Comparison of ENCODE assay signal across 12 cellular contexts in genomic region chr6:138456393-138456775, GRCh38. TPM values are rescaled to one million over a fixed set of nuclear protein-coding genes. Genes with fewer than 3 reads are reported as not detected.
DNase-seq lines count a peak whose midpoint lies in the region; ATAC-seq and TF ChIP-seq lines count a peak whose summit lies in the region.
"Had no signal": no experiment of that assay in that cellular context is flagged by ENCODE, and none has a peak within 500 bp of the region (broad histone marks: within the 10 kb centered on the region; RNA-seq: fewer than 3 reads in every experiment).

No MANE protein-coding gene starts in this region.

- CTCF ChIA-PET in activated CD8-positive, alpha-beta memory T cell treated with anti-CD3 and anti-CD28 coated beads, Interleukin-2, amount 10 ng/mL, durations not matched to agents 7 days and 5 days (lab: Charles Lee), result interaction anchor here (1.2 to 2.2 kb wide), 6 partner anchors 14 to 341 kb away, joined by 3 to 8 read pairs (median 5); partner anchors contain the start of gene HEBP2

- no peaks in the 10 kb centered on the region for H3K27me3 ChIP-seq in colonic mucosa
- H3K27me3 ChIP-seq: adrenal gland had no signal

- H3K27ac ChIP-seq in KOPT-K1 (ENCODE audit: low read depth, low read length, poor library complexity, severe bottlenecking) (peak overlapping the region; percentile 37), colonic mucosa (peak overlapping the region; percentile 42)
- H3K27ac ChIP-seq: adrenal gland had no signal

- peaks cover 1% of the 10 kb centered on the region for H3K36me3 Mint-ChIP-seq in activated CD8-positive, alpha-beta memory T cell treated with anti-CD3 and anti-CD28 coated beads, Interleukin-2, amount 10 ng/mL, durations not matched to agents 7 days and 5 days
- no peaks in the 10 kb centered on the region for H3K36me3 Mint-ChIP-seq in stimulated activated effector memory CD8-positive, alpha-beta T cell treated with anti-CD3 and anti-CD28 coated beads, Interleukin-12 subunit alpha, Interleukin-12 subunit beta, amount 100 ng/mL, for 72 hours

- no peaks in the 10 kb centered on the region for H3K9me3 Mint-ChIP-seq in activated CD8-positive, alpha-beta memory T cell treated with anti-CD3 and anti-CD28 coated beads, Interleukin-2, amount 10 ng/mL, durations not matched to agents 7 days and 5 days (ENCODE audit: low read depth)
- no peaks in the 10 kb centered on the region for H3K9me3 Mint-ChIP-seq in stimulated activated effector memory CD8-positive, alpha-beta T cell treated with anti-CD3 and anti-CD28 coated beads, Interleukin-12 subunit alpha, Interleukin-12 subunit beta, amount 100 ng/mL, for 72 hours
- H3K9me3 Mint-ChIP-seq: nephron progenitor cell had no signal

- peak overlapping the region in 1 of 2 donors; percentile 30 for H3K9ac ChIP-seq in colonic mucosa (ENCODE audit: low read depth in 2 of 2, low read length in 2 of 2)

- ATAC-seq in activated CD8-positive, alpha-beta memory T cell treated with anti-CD3 and anti-CD28 coated beads, Interleukin-2, amount 10 ng/mL, durations not matched to agents 7 days and 5 days, result no peak
- no peak for ATAC-seq in stimulated activated effector memory CD8-positive, alpha-beta T cell treated with anti-CD3 and anti-CD28 coated beads, Interleukin-12 subunit alpha, Interleukin-12 subunit beta, amount 100 ng/mL, for 72 hours
- ATAC-seq in HG02798 (IDR thresholded peaks at IDR 0.05; ENCODE audit: poor library complexity, unreplicated experiment), result no peak
- ATAC-seq in GM21786 (IDR thresholded peaks at IDR 0.05; ENCODE audit: unreplicated experiment), result no peak
- no peak for ATAC-seq in HG03139 (IDR thresholded peaks at IDR 0.05; ENCODE audit: unreplicated experiment)

- peaks cover 20% of the 10 kb centered on the region for H3K4me1 Mint-ChIP-seq in activated CD8-positive, alpha-beta memory T cell treated with anti-CD3 and anti-CD28 coated beads, Interleukin-2, amount 10 ng/mL, durations not matched to agents 7 days and 5 days
- H3K4me1 Mint-ChIP-seq in stimulated activated effector memory CD8-positive, alpha-beta T cell treated with anti-CD3 and anti-CD28 coated beads, Interleukin-12 subunit alpha, Interleukin-12 subunit beta, amount 100 ng/mL, for 72 hours, result peaks cover 9% of the 10 kb centered on the region
- H3K4me1 Mint-ChIP-seq: nephron progenitor cell had no signal

- H3K36me3 ChIP-seq in KOPT-K1 (ENCODE audit: insufficient read depth, low read length) (no peaks in the 10 kb centered on the region), colonic mucosa (no peaks in the 10 kb centered on the region)
- H3K36me3 ChIP-seq: adrenal gland had no signal

- no peak for DNase-seq in activated CD8-positive, alpha-beta memory T cell treated with anti-CD3 and anti-CD28 coated beads, Interleukin-2, amount 10 ng/mL, durations not matched to agents 7 days and 5 days
- DNase-seq in activated CD8-positive, alpha-beta memory T cell treated with anti-CD3 and anti-CD28 coated beads for 24 hours, result no peak
- DNase-seq in colonic mucosa, result no peak
- DNase-seq in stimulated activated effector memory CD8-positive, alpha-beta T cell treated with anti-CD3 and anti-CD28 coated beads, Interleukin-12 subunit alpha, Interleukin-12 subunit beta, amount 100 ng/mL, for 72 hours (ENCODE audit: low spot score in 2 of 2), result no peak
- DNase-seq: activated CD4-positive, alpha-beta T cell treated with anti-CD3 and anti-CD28 coated beads for 1 hour; adrenal gland; NCI-H510A; nephron progenitor cell had no signal

- H3K9me3 ChIP-seq in KOPT-K1 (ENCODE audit: insufficient read depth, low read length, poor library complexity, severe bottlenecking) (no peaks in the 10 kb centered on the region), colonic mucosa (no peaks in the 10 kb centered on the region)
- H3K9me3 ChIP-seq: adrenal gland had no signal

- H3K27ac Mint-ChIP-seq in activated CD8-positive, alpha-beta memory T cell treated with anti-CD3 and anti-CD28 coated beads, Interleukin-2, amount 10 ng/mL, durations not matched to agents 7 days and 5 days, result peak overlapping the region; percentile 76
- no peak overlapping the region for H3K27ac Mint-ChIP-seq in stimulated activated effector memory CD8-positive, alpha-beta T cell treated with anti-CD3 and anti-CD28 coated beads, Interleukin-12 subunit alpha, Interleukin-12 subunit beta, amount 100 ng/mL, for 72 hours
- H3K27ac Mint-ChIP-seq: nephron progenitor cell had no signal

- peaks cover 5% of the 10 kb centered on the region for H3K4me1 ChIP-seq in colonic mucosa

- H3K27me3 Mint-ChIP-seq in activated CD8-positive, alpha-beta memory T cell treated with anti-CD3 and anti-CD28 coated beads, Interleukin-2, amount 10 ng/mL, durations not matched to agents 7 days and 5 days, result no peaks in the 10 kb centered on the region

- intact Hi-C loops in colonic mucosa (cut with DNase I), result no loop called here

- no peak for TF ChIP-seq CTCF in colonic mucosa (IDR thresholded peaks at IDR 0.05)

- no peak overlapping the region for H3K4me3 ChIP-seq in colonic mucosa
- H3K4me3 ChIP-seq: adrenal gland had no signal

- peak overlapping the region; percentile 16 for H3K4me3 Mint-ChIP-seq in activated CD8-positive, alpha-beta memory T cell treated with anti-CD3 and anti-CD28 coated beads, Interleukin-2, amount 10 ng/mL, durations not matched to agents 7 days and 5 days
- H3K4me3 Mint-ChIP-seq in stimulated activated effector memory CD8-positive, alpha-beta T cell treated with anti-CD3 and anti-CD28 coated beads, Interleukin-12 subunit alpha, Interleukin-12 subunit beta, amount 100 ng/mL, for 72 hours, result peak overlapping the region; percentile 30
- H3K4me3 Mint-ChIP-seq: nephron progenitor cell had no signal

RNA-seq across cellular contexts. Expression of gene NHSL1, which starts 42.9 kb away (rescaled TPM):
- total RNA-seq in activated CD8-positive, alpha-beta memory T cell treated with anti-CD3 and anti-CD28 coated beads, Interleukin-2, amount 10 ng/mL, durations not matched to agents 7 days and 5 days, result under 1 TPM; 0.20 to 0.35 TPM
- 10 to 100 TPM; 82.8 to 94.8 TPM for total RNA-seq in colonic mucosa

RNA-seq across cellular contexts. Expression of gene HEBP2, which starts 52.4 kb away (rescaled TPM):
- total RNA-seq in activated CD8-positive, alpha-beta memory T cell treated with anti-CD3 and anti-CD28 coated beads, Interleukin-2, amount 10 ng/mL, durations not matched to agents 7 days and 5 days, result 10 to 100 TPM; 37.2 to 43.1 TPM
- 10 to 100 TPM; 82.3 to 93.6 TPM for total RNA-seq in colonic mucosa

Comparison
In these comparisons a context has a peak if more than half of its experiments do, and no peak if none do; other contexts are left out.
1. RNA of gene NHSL1, which starts 42.9 kb away (total RNA-seq): 82.8 to 94.8 TPM in colonic mucosa; 0.20 to 0.35 TPM in activated CD8-positive, alpha-beta memory T cell treated with anti-CD3 and anti-CD28 coated beads, Interleukin-2, amount 10 ng/mL, durations not matched to agents 7 days and 5 days; every median in the first group is over 10 times any median in the second.